1 cellular context compared by ENCODE assay signal in genomic region chr5:62208218-62208852, GRCh38.
TF ChIP-seq lines count a peak whose summit lies in the region.

No MANE protein-coding gene starts in this region.

TF ChIP-seq in HepG2, 621 proteins besides CTCF, POLR2A, EP300 and RAD21 (continued from another document and continues in another):
- TF ChIP-seq ZNF646 (CRISPR knock-in tag; IDR thresholded peaks at IDR 0.05) (no peak), KLF12 (CRISPR knock-in tag; IDR thresholded peaks at IDR 0.05; ENCODE audit: borderline replicate concordance) (no peak), ZFP36L2 (CRISPR knock-in tag; IDR thresholded peaks at IDR 0.05) (no peak), ZBED4 (CRISPR knock-in tag; IDR thresholded peaks at IDR 0.05; ENCODE audit: borderline replicate concordance) (no peak), ZNF281 (CRISPR knock-in tag; IDR thresholded peaks at IDR 0.05; ENCODE audit: borderline replicate concordance) (no peak), DR1 (CRISPR knock-in tag; IDR thresholded peaks at IDR 0.05) (no peak), KAT2B (IDR thresholded peaks at IDR 0.05; ENCODE audit: borderline replicate concordance, low read depth, low read length) (no peak), ZBTB8A (CRISPR knock-in tag; IDR thresholded peaks at IDR 0.05; ENCODE audit: borderline replicate concordance, low read depth) (no peak), ZFP62 (CRISPR knock-in tag; IDR thresholded peaks at IDR 0.05) (no peak), POGK (CRISPR knock-in tag; conservative IDR thresholded peaks at IDR 0.05) (peak; percentile 99), HHEX (CRISPR knock-in tag; IDR thresholded peaks at IDR 0.05) (0 out of 2 replicates have a peak, but pooled peaks have one; percentile 9), ZBTB20 (CRISPR knock-in tag; IDR thresholded peaks at IDR 0.05; ENCODE audit: borderline replicate concordance, low read depth) (no peak), ATM (IDR thresholded peaks at IDR 0.05; ENCODE audit: borderline replicate concordance) (no peak), MIXL1 (CRISPR knock-in tag; IDR thresholded peaks at IDR 0.05) (no peak), TRIM24 (CRISPR knock-in tag; IDR thresholded peaks at IDR 0.05) (peak; percentile 16; the same call in 1 of the 2 replicates), CREM (IDR thresholded peaks at IDR 0.05) (no peak), CREM (CRISPR knock-in tag; IDR thresholded peaks at IDR 0.05) (no peak), ZNF816 (CRISPR knock-in tag; IDR thresholded peaks at IDR 0.05; ENCODE audit: borderline replicate concordance) (no peak), LCORL (IDR thresholded peaks at IDR 0.05) (no peak), LCORL (CRISPR knock-in tag; IDR thresholded peaks at IDR 0.05) (no peak), GTF3A (CRISPR knock-in tag; conservative IDR thresholded peaks at IDR 0.05) (no peak), ZNF672 (CRISPR knock-in tag; IDR thresholded peaks at IDR 0.05) (no peak), ZMAT5 (CRISPR knock-in tag; IDR thresholded peaks at IDR 0.05; ENCODE audit: borderline replicate concordance, low read depth) (no peak), CREBL2 (CRISPR knock-in tag; IDR thresholded peaks at IDR 0.05; ENCODE audit: borderline replicate concordance) (no peak), PCBP1 (IDR thresholded peaks at IDR 0.05; ENCODE audit: borderline replicate concordance, low read depth, low read length) (no peak), ZC3H4 (CRISPR knock-in tag; IDR thresholded peaks at IDR 0.05; ENCODE audit: borderline replicate concordance) (no peak), TRIM22 (IDR thresholded peaks at IDR 0.05) (no peak), TAF15 (IDR thresholded peaks at IDR 0.05; ENCODE audit: low read depth, low read length, poor library complexity, severe bottlenecking) (no peak), BCLAF1 (IDR thresholded peaks at IDR 0.05) (no peak), PCBP2 (optimal IDR thresholded peaks at IDR 0.05; ENCODE audit: low read depth, low read length, poor library complexity, severe bottlenecking) (no peak), SOX6 (IDR thresholded peaks at IDR 0.05) (no peak), SOX6 (CRISPR knock-in tag; IDR thresholded peaks at IDR 0.05) (peak; percentile 65; the same call in 1 of the 2 replicates), MIER3 (CRISPR knock-in tag; IDR thresholded peaks at IDR 0.05; ENCODE audit: borderline replicate concordance) (no peak)
